Comparison of ENCODE assay signal across 8 cellular contexts in genomic region chr18:35289293-35290069, GRCh38. TPM values are rescaled to one million over a fixed set of nuclear protein-coding genes. Genes with fewer than 3 reads are reported as not detected.
DNase-seq lines count a peak whose midpoint lies in the region; ATAC-seq and TF ChIP-seq lines count a peak whose summit lies in the region.

No MANE protein-coding gene starts in this region.

- peak; percentile 59 for DNase-seq in activated CD4-positive, alpha-beta T cell treated with anti-CD3 and anti-CD28 coated beads for 36 hours
- no peak for DNase-seq in activated CD4-positive, alpha-beta T cell treated with anti-CD3 and anti-CD28 coated beads for 1 hour
- DNase-seq in OCI-M1 (lab: John Stamatoyannopoulos, UW): peak; percentile 54
- peak; percentile 2 for DNase-seq in mammary epithelial cell
- no peak for DNase-seq in kidney epithelial cell (ENCODE audit: low read depth)
- peak; percentile 21 for DNase-seq in stimulated activated CD4-positive, alpha-beta T cell treated with anti-CD3 and anti-CD28 coated beads, Interleukin-1b, Interleukin-23, amount 100 ng/mL, for 48 hours
- DNase-seq in MV-4-11 (lab: John Stamatoyannopoulos, UW): no peak

- H3K27me3 Mint-ChIP-seq in activated CD4-positive, alpha-beta T cell treated with anti-CD3 and anti-CD28 coated beads for 36 hours: no peaks in the 10 kb centered on the region

- peaks cover 8% of the 10 kb centered on the region for H3K4me1 ChIP-seq in mammary epithelial cell (ENCODE audit: insufficient read depth, low read length)

- H3K4me3 ChIP-seq in mammary epithelial cell (replicated peaks in 1 of 3; ENCODE audit: insufficient read depth in 1 of 3, low read depth in 2 of 3, low read length in 3 of 3) (peak overlapping the region; percentile 59 to 92 (median 73)), kidney epithelial cell (ENCODE audit: low read depth, low read length) (peak overlapping the region; percentile 91)

- in situ Hi-C loops in mammary epithelial cell (cut with MboI; ENCODE audit: low sequenced_read_pairs in 2 of 2): no loop called here

- H3K9ac ChIP-seq in mammary epithelial cell (ENCODE audit: insufficient read depth, low read length): peak overlapping the region; percentile 84

- peaks cover 2% of the 10 kb centered on the region for H3K36me3 ChIP-seq in mammary epithelial cell (ENCODE audit: insufficient read depth, low read length)
- peaks cover 3% of the 10 kb centered on the region for H3K36me3 ChIP-seq in kidney epithelial cell (ENCODE audit: control insufficient read depth, insufficient read depth, low read length)

- H3K27ac Mint-ChIP-seq in activated CD4-positive, alpha-beta T cell treated with anti-CD3 and anti-CD28 coated beads for 36 hours: peak overlapping the region; percentile 96

- H3K4me2 ChIP-seq in mammary epithelial cell (ENCODE audit: insufficient read depth, low read depth, low read length): peak overlapping the region; percentile 92

- intact Hi-C loops in activated CD4-positive, alpha-beta T cell treated with anti-CD3 and anti-CD28 coated beads for 36 hours (cut with DNase I, micrococcal nuclease): loop anchor here (1.0 to 5.0 kb wide), 10 partner anchors 22 to 838 kb away; partner anchors contain the start of genes INO80C (in 2 of the 2), ZNF24 (in 2 of the 2), ZNF397 (in 2 of the 2) and ELP2 (in 1 of the 2)
- intact Hi-C loops in mammary epithelial cell (cut with micrococcal nuclease): loop anchor here (1.0 to 2.0 kb wide), 2 partner anchors 49 to 55 kb away; partner anchors contain the start of gene ZNF24

- WGBS in mammary epithelial cell (ENCODE audit: low coverage, missing lambda C conversion rate): 4% methylated on average over 10 of the region's 14 CpGs

- no peaks in the 10 kb centered on the region for H3K9me3 ChIP-seq in mammary epithelial cell (replicated peaks; ENCODE audit: insufficient read depth, low read length)

- peaks cover 48% of the 10 kb centered on the region for H3K36me3 Mint-ChIP-seq in activated CD4-positive, alpha-beta T cell treated with anti-CD3 and anti-CD28 coated beads for 36 hours (ENCODE audit: low read depth)

- peaks cover 4% of the 10 kb centered on the region for H3K9me3 Mint-ChIP-seq in activated CD4-positive, alpha-beta T cell treated with anti-CD3 and anti-CD28 coated beads for 36 hours (ENCODE audit: low read depth)

- H4K20me1 ChIP-seq in mammary epithelial cell (ENCODE audit: insufficient read depth, low read length): no peaks in the 10 kb centered on the region

- peak overlapping the region; percentile 71 for H3K27ac ChIP-seq in mammary epithelial cell (ENCODE audit: insufficient read depth, low read depth, low read length)

- POLR2A ChIA-PET in activated CD4-positive, alpha-beta T cell treated with anti-CD3 and anti-CD28 coated beads for 36 hours (lab: Charles Lee): interaction anchor here (0.7 to 1.0 kb wide), 4 partner anchors 8 to 55 kb away, joined by 3 to 4 read pairs (median 4); partner anchors contain the start of gene ZNF24

- BruUV-seq in mammary epithelial cell (replicated peaks; lab: Mats Ljungman, UMichigan): TSS peak; percentile 72

- peak; percentile 57 for ATAC-seq in activated CD4-positive, alpha-beta T cell treated with anti-CD3 and anti-CD28 coated beads for 36 hours
- peak; percentile 34 for ATAC-seq in HG02840 (IDR thresholded peaks at IDR 0.05; ENCODE audit: low FRiP score, unreplicated experiment)

- H3K79me2 ChIP-seq in mammary epithelial cell (ENCODE audit: insufficient read depth, low read length): peaks cover 81% of the 10 kb centered on the region

- dilution Hi-C loops in mammary epithelial cell (cut with HindIII; ENCODE audit: low sequenced_read_pairs): no loop called here

- H3K27me3 ChIP-seq in mammary epithelial cell (ENCODE audit: insufficient read depth, low read length) (no peaks in the 10 kb centered on the region), kidney epithelial cell (ENCODE audit: control insufficient read depth, insufficient read depth, low read length) (no peaks in the 10 kb centered on the region)

- H3K4me1 Mint-ChIP-seq in activated CD4-positive, alpha-beta T cell treated with anti-CD3 and anti-CD28 coated beads for 36 hours: peaks cover 45% of the 10 kb centered on the region

- H3K4me3 Mint-ChIP-seq in activated CD4-positive, alpha-beta T cell treated with anti-CD3 and anti-CD28 coated beads for 36 hours: peak overlapping the region; percentile 96

- CTCF ChIA-PET in activated CD4-positive, alpha-beta T cell treated with anti-CD3 and anti-CD28 coated beads for 36 hours (lab: Charles Lee): interaction anchor here (0.6 to 2.3 kb wide), 11 partner anchors 8 to 260 kb away, joined by 3 to 9 read pairs (median 4); no protein-coding TSS in a partner anchor
- CTCF ChIA-PET in mammary epithelial cell (lab: Charles Lee; ENCODE audit: low non-redundant PET): interaction anchor here (0.7 kb wide), 1 partner anchor 260 kb away, joined by 3 read pairs; no protein-coding TSS in a partner anchor

- TF ChIP-seq CTCF in mammary epithelial cell (conservative IDR thresholded peaks at IDR 0.05 in 1 of 2, IDR thresholded peaks at IDR 0.05 in 1 of 2; ENCODE audit: extremely low read depth in 1 of 2, insufficient read depth in 1 of 2, low read depth in 1 of 2, low read length in 2 of 2) (no peak), kidney epithelial cell (IDR thresholded peaks at IDR 0.05; ENCODE audit: insufficient read depth, low read length, poor library complexity, severe bottlenecking) (no peak)

- peak overlapping the region; percentile 94 for H2AFZ ChIP-seq in mammary epithelial cell (ENCODE audit: low read depth, low read length)

RNA-seq across cellular contexts. Expression of gene ZSCAN30, which starts 0.5 kb away (rescaled TPM):
- total RNA-seq in activated CD4-positive, alpha-beta T cell treated with anti-CD3 and anti-CD28 coated beads for 36 hours: 10 to 100 TPM; 24.2 to 25.4 TPM
- 10 to 100 TPM; 15.4 to 17.3 TPM for total RNA-seq in mammary epithelial cell
- polyA plus RNA-seq in mammary epithelial cell: 4.0 TPM
- 2.8 TPM for polyA minus RNA-seq in mammary epithelial cell
- 11.3 and 16.8 TPM in 2 replicates for total RNA-seq in kidney epithelial cell

RNA-seq across cellular contexts. Expression of gene ZNF397, which starts 48.6 kb away (rescaled TPM):
- total RNA-seq in activated CD4-positive, alpha-beta T cell treated with anti-CD3 and anti-CD28 coated beads for 36 hours: 10 to 100 TPM; 21.3 to 21.9 TPM
- total RNA-seq in mammary epithelial cell: 10 to 100 TPM; 13.3 to 15.5 TPM
- 4.2 TPM for polyA plus RNA-seq in mammary epithelial cell
- polyA minus RNA-seq in mammary epithelial cell: 3.0 TPM
- 18.4 and 19.4 TPM in 2 replicates for total RNA-seq in kidney epithelial cell

RNA-seq across cellular contexts. Expression of gene ZNF24, which starts 54.7 kb away (rescaled TPM):
- 10 to 100 TPM; 31.7 to 50.9 TPM for total RNA-seq in activated CD4-positive, alpha-beta T cell treated with anti-CD3 and anti-CD28 coated beads for 36 hours
- 10 to 100 TPM; 32.8 to 36.3 TPM for total RNA-seq in mammary epithelial cell
- polyA plus RNA-seq in mammary epithelial cell: 9.8 TPM
- polyA minus RNA-seq in mammary epithelial cell: 57.2 TPM
- total RNA-seq in kidney epithelial cell: 39.4 and 40.7 TPM in 2 replicates

Comparison
In these comparisons a context has a peak if more than half of its experiments do, and no peak if none do; other contexts are left out.
1. DNase-seq: peak in activated CD4-positive, alpha-beta T cell treated with anti-CD3 and anti-CD28 coated beads for 36 hours (single experiment), OCI-M1 (single experiment), mammary epithelial cell (single experiment) and stimulated activated CD4-positive, alpha-beta T cell treated with anti-CD3 and anti-CD28 coated beads, Interleukin-1b, Interleukin-23, amount 100 ng/mL, for 48 hours (single experiment); none in activated CD4-positive, alpha-beta T cell treated with anti-CD3 and anti-CD28 coated beads for 1 hour (single experiment), kidney epithelial cell (single experiment) and MV-4-11 (single experiment).